ENCODE assay signal across 1 cellular context in the genomic region with DNA sequence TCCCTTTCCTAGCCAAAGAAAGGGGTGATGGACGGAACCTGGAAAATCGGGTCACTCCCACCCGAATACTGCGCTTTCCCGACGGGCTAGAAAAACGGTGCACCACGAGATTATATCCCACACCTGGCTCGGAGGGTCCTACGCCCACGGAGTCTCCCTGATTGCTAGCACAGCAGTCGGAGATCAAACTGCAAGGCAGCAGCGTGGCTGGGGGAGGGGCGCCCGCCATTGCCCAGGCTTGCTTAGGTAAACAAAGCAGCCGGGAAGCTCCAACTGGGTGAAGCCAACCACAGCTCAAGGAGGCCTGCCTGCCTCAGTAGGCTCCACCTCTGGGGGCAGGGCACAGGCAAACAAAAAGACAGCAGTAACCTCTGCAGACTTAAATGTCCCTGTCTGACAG.
TF ChIP-seq lines count a peak whose summit lies in the region.

No MANE protein-coding gene starts in this region.

TF ChIP-seq in H1, 55 proteins besides CTCF, POLR2A, EP300 and RAD21:
- TF ChIP-seq ASH2L (IDR thresholded peaks at IDR 0.05; ENCODE audit: low read length) = peak; percentile 63
- TF ChIP-seq YY1 (IDR thresholded peaks at IDR 0.05; ENCODE audit: low read depth, low read length) = peak; percentile 41; the same call in 1 of the 2 replicates
- TF ChIP-seq, protein P1, sequence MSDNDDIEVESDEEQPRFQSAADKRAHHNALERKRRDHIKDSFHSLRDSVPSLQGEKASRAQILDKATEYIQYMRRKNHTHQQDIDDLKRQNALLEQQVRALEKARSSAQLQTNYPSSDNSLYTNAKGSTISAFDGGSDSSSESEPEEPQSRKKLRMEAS (IDR thresholded peaks at IDR 0.05) = 0 out of 2 replicates have a peak, but pooled peaks have one; percentile 32
